ENCODE assay signal across 8 cellular contexts in genomic region chr19:53333071-53333465, GRCh38. TPM values are rescaled to one million over a fixed set of nuclear protein-coding genes. Genes with fewer than 3 reads are reported as not detected.
DNase-seq lines count a peak whose midpoint lies in the region; ATAC-seq and TF ChIP-seq lines count a peak whose summit lies in the region.

No MANE protein-coding gene starts in this region.

- peak overlapping the region; percentile 92 for H3K27ac Mint-ChIP-seq in activated CD4-positive, alpha-beta T cell treated with anti-CD3 and anti-CD28 coated beads for 36 hours
- H3K27ac Mint-ChIP-seq in endodermal cell: peak overlapping the region; percentile 97

- H3K4me3 ChIP-seq in endodermal cell (ENCODE audit: low read length): peak overlapping the region; percentile 88
- H3K4me3 ChIP-seq in mucosa of stomach (ENCODE audit: low read length): peak overlapping the region; percentile 90
- peak overlapping the region in 2 of 3 donors; percentile 36 to 44 for H3K4me3 ChIP-seq in thyroid gland (replicated peaks in 1 of 3)

- H3K9me3 ChIP-seq in ES-I3 (ENCODE audit: control insufficient read depth, insufficient read depth, low read length): no peaks in the 10 kb centered on the region; the same call in 1 of the 2 replicates
- peaks cover 12% of the 10 kb centered on the region for H3K9me3 ChIP-seq in endodermal cell (ENCODE audit: control insufficient read depth, low read length)
- H3K9me3 ChIP-seq in mucosa of stomach (ENCODE audit: control insufficient read depth, low read length): no peaks in the 10 kb centered on the region
- no peaks in the 10 kb centered on the region for H3K9me3 ChIP-seq in thyroid gland

- POLR2A ChIA-PET in activated CD4-positive, alpha-beta T cell treated with anti-CD3 and anti-CD28 coated beads for 36 hours (lab: Charles Lee): interaction anchor here (0.8 to 1.1 kb wide), 3 partner anchors 40 to 806 kb away, joined by 3 to 4 read pairs (median 3); no protein-coding TSS in a partner anchor

- H3K27ac ChIP-seq in endodermal cell (ENCODE audit: low read depth, low read length) (no peak overlapping the region), thyroid gland (peak overlapping the region in 1 of 3 donors; percentile 56)

- intact Hi-C loops in activated CD4-positive, alpha-beta T cell treated with anti-CD3 and anti-CD28 coated beads for 36 hours (cut with DNase I, micrococcal nuclease): loop anchor here (1.0 to 2.0 kb wide), 14 partner anchors 32 to 806 kb away; partner anchors contain the start of genes ZNF525 (in 2 of the 2), ZNF665 (in 2 of the 2), ZNF677 (in 2 of the 2) and ZNF765 (in 2 of the 2)
- intact Hi-C loops in thyroid gland (cut with DNase I): no loop called here

- peaks cover 9% of the 10 kb centered on the region for H3K27me3 Mint-ChIP-seq in activated CD4-positive, alpha-beta T cell treated with anti-CD3 and anti-CD28 coated beads for 36 hours
- peaks cover 22% of the 10 kb centered on the region for H3K27me3 Mint-ChIP-seq in endodermal cell (ENCODE audit: insufficient read depth)

- no peaks in the 10 kb centered on the region for H3K36me3 ChIP-seq in ES-I3 (ENCODE audit: insufficient read depth, low read length)
- H3K36me3 ChIP-seq in endodermal cell (ENCODE audit: control insufficient read depth, insufficient read depth, low read length): peaks cover 6% of the 10 kb centered on the region
- H3K36me3 ChIP-seq in mucosa of stomach (ENCODE audit: control insufficient read depth, insufficient read depth, low read length): no peaks in the 10 kb centered on the region
- no peaks in the 10 kb centered on the region for H3K36me3 ChIP-seq in thyroid gland

- DNase-seq in activated CD4-positive, alpha-beta T cell treated with anti-CD3 and anti-CD28 coated beads for 36 hours: peak; percentile 56
- DNase-seq in endodermal cell: peak; percentile 87
- peak; percentile 44 to 54 for DNase-seq in thyroid gland
- no peak for DNase-seq in NCI-H345 treated with DMSO at 0.1 percent for 48 hours (lab: John Stamatoyannopoulos, UW; ENCODE audit: unreplicated experiment)

- H3K4me3 Mint-ChIP-seq in activated CD4-positive, alpha-beta T cell treated with anti-CD3 and anti-CD28 coated beads for 36 hours: peak overlapping the region; percentile 88
- peak overlapping the region; percentile 89 for H3K4me3 Mint-ChIP-seq in endodermal cell

- H3K9ac ChIP-seq in ES-I3 (ENCODE audit: low read depth, low read length) (peak overlapping the region; percentile 65), endodermal cell (ENCODE audit: extremely low read depth, low read length, poor library complexity, severe bottlenecking) (peak overlapping the region; percentile 32), mucosa of stomach (ENCODE audit: low read length) (peak overlapping the region; percentile 91)

- H3K27me3 ChIP-seq in endodermal cell (ENCODE audit: control insufficient read depth, insufficient read depth, low read length, poor library complexity, severe bottlenecking): no peaks in the 10 kb centered on the region
- H3K27me3 ChIP-seq in mucosa of stomach (ENCODE audit: control insufficient read depth, insufficient read depth, low read length): no peaks in the 10 kb centered on the region
- H3K27me3 ChIP-seq in thyroid gland: no peaks in the 10 kb centered on the region

- TF ChIP-seq POLR2A in thyroid gland (IDR thresholded peaks at IDR 0.05): no peak

- no peak for TF ChIP-seq CTCF in endodermal cell (conservative IDR thresholded peaks at IDR 0.05)
- no peak for TF ChIP-seq CTCF in thyroid gland (IDR thresholded peaks at IDR 0.05)

- no peaks in the 10 kb centered on the region for H3K4me1 ChIP-seq in ES-I3 (ENCODE audit: insufficient read depth, low read length)
- no peaks in the 10 kb centered on the region for H3K4me1 ChIP-seq in endodermal cell (ENCODE audit: control insufficient read depth, insufficient read depth, low read length)
- H3K4me1 ChIP-seq in mucosa of stomach (ENCODE audit: control insufficient read depth, insufficient read depth, low read length): no peaks in the 10 kb centered on the region
- H3K4me1 ChIP-seq in thyroid gland: peaks cover 0 to 6% of the 10 kb centered on the region in 2 donors

- peaks cover 34% of the 10 kb centered on the region for H3K36me3 Mint-ChIP-seq in activated CD4-positive, alpha-beta T cell treated with anti-CD3 and anti-CD28 coated beads for 36 hours (ENCODE audit: low read depth)
- H3K36me3 Mint-ChIP-seq in endodermal cell (ENCODE audit: low read depth): peaks cover 18% of the 10 kb centered on the region

- CTCF ChIA-PET in activated CD4-positive, alpha-beta T cell treated with anti-CD3 and anti-CD28 coated beads for 36 hours (lab: Charles Lee): interaction anchor here (0.6 kb wide), 1 partner anchor 412 kb away, joined by 3 read pairs; no protein-coding TSS in a partner anchor

- 16 to 30% methylated on average over 2 to 14 of the region's 14 CpGs for WGBS in endodermal cell (ENCODE audit: insufficient coverage in 1 of 2, insufficient read length in 1 of 2), 2 experiments
- WGBS in thyroid gland, 2 donors: 1 to 2% methylated on average over 14 of the region's 14 CpGs

- ATAC-seq in HG03354 (IDR thresholded peaks at IDR 0.05; ENCODE audit: poor library complexity, severe bottlenecking, unreplicated experiment) (peak; percentile 33), GM18868 (IDR thresholded peaks at IDR 0.05; ENCODE audit: unreplicated experiment) (no peak)
- peak; percentile 24 for ATAC-seq in activated CD4-positive, alpha-beta T cell treated with anti-CD3 and anti-CD28 coated beads for 36 hours

- H3K9me3 Mint-ChIP-seq in activated CD4-positive, alpha-beta T cell treated with anti-CD3 and anti-CD28 coated beads for 36 hours (ENCODE audit: low read depth): peaks cover 24% of the 10 kb centered on the region
- H3K9me3 Mint-ChIP-seq in endodermal cell: peaks cover 38% of the 10 kb centered on the region

- H3K4me1 Mint-ChIP-seq in activated CD4-positive, alpha-beta T cell treated with anti-CD3 and anti-CD28 coated beads for 36 hours: peaks cover 11% of the 10 kb centered on the region
- peaks cover 4% of the 10 kb centered on the region for H3K4me1 Mint-ChIP-seq in endodermal cell

RNA-seq across cellular contexts. Expression of gene ZNF845, which starts 0.5 kb away (rescaled TPM):
- 1 to 10 TPM; 5.9 to 6.3 TPM for total RNA-seq in activated CD4-positive, alpha-beta T cell treated with anti-CD3 and anti-CD28 coated beads for 36 hours
- total RNA-seq in endodermal cell (10 to 100 TPM; 19.0 to 24.3 TPM), thyroid gland (10 to 100 TPM in 1 of 4 donors, 1 to 10 TPM in 3; 6.2 to 10.5 (median 8.8) TPM)
- polyA plus RNA-seq in endodermal cell (2013, experiment 1 of 2): 7.1 TPM
- polyA plus RNA-seq in endodermal cell (2013, experiment 2 of 2): 8.1 TPM

RNA-seq across cellular contexts. Expression of gene ZNF525, which starts 32.4 kb away (rescaled TPM):
- 10 to 100 TPM; 21.5 to 27.8 TPM for total RNA-seq in activated CD4-positive, alpha-beta T cell treated with anti-CD3 and anti-CD28 coated beads for 36 hours
- total RNA-seq in endodermal cell: 10 to 100 TPM; 42.2 to 48.8 TPM
- 7.9 TPM for polyA plus RNA-seq in endodermal cell (2013, experiment 1 of 2)
- 6.6 TPM for polyA plus RNA-seq in endodermal cell (2013, experiment 2 of 2)
- total RNA-seq in thyroid gland: 10 to 100 TPM in 3 of 4 donors, 1 to 10 TPM in 1; 9.6 to 12.1 (median 11.6) TPM

Comparison
In these comparisons a context has a peak if more than half of its experiments do, and no peak if none do; other contexts are left out.
1. H3K9ac ChIP-seq: peak in every context shown above with its lines; median percentile 91 in mucosa of stomach; 65 in ES-I3; 32 in endodermal cell.
2. H3K4me3 ChIP-seq: peak in every context shown above with its lines; median percentile 90 in mucosa of stomach; 88 in endodermal cell; 40 in thyroid gland.